Comparison of ENCODE assay signal across 15 cellular contexts in the genomic region with DNA sequence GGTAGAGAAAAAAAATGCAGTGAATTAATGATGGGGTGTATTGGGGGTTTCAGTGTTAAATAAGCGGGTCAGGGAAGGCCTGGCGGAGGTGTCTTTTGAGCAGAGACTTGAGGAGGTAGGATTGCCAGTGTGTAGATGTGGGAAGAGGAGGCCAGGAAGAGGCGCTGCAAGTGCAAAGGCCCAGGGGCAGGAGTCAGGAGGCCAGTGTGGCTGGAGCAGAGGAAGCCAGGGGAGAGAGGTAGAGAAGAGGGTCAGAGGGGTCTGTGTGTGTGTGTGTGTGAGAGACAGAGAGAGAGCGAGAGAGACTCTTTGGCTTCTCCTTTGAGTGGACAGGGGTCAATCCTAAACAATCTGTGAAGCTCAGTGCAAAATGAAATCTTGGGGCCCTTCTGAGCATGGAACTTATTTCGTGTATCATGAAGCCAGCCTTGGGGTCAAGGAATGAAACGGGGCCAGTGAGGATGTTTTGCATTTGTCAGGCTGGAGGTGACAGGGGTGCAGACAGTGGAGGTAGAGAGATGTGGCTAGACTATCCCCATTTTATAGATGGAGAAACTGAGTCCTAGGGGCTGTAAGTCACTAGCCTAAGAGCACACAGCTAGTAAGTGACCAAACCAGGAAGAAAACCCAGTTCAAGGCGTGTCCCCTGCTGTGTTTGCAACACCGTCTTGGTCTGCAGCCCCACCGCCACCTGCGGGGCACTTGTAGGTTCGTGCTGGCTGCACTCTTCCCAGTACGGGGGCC. TPM values are rescaled to one million over a fixed set of nuclear protein-coding genes. Genes with fewer than 3 reads are reported as not detected.
DNase-seq lines count a peak whose midpoint lies in the region; TF ChIP-seq lines count a peak whose summit lies in the region.
"Had no signal": no experiment of that assay in that cellular context is flagged by ENCODE, and none has a peak within 500 bp of the region (broad histone marks: within the 10 kb centered on the region; RNA-seq: fewer than 3 reads in every experiment).

No MANE protein-coding gene starts in this region.

- CTCF ChIA-PET in HEK293 (lab: Yijun Ruan, JAX) = interaction anchor here (1.0 to 12.1 kb wide), 4 partner anchors 11 to 400 kb away, joined by 4 to 193 read pairs (median 62); a partner anchor contains a TSS

- no peak overlapping the region for H2AFZ ChIP-seq in neural progenitor cell (replicated peaks)

- peak overlapping the region; percentile 13 for H3K4me3 Mint-ChIP-seq in endothelial cell (ENCODE audit: unreplicated experiment)
- H3K4me3 Mint-ChIP-seq in neural progenitor cell = peak overlapping the region; percentile 9
- H3K4me3 Mint-ChIP-seq: CD4-positive, CD25-positive, alpha-beta regulatory T cell had no signal

- H3K9me3 ChIP-seq in HEK293 (ENCODE audit: control insufficient read depth, insufficient read depth, low read depth, low read length) (no peaks in the 10 kb centered on the region), neural progenitor cell (ENCODE audit: low read depth) (no peaks in the 10 kb centered on the region), esophagus squamous epithelium (no peaks in the 10 kb centered on the region)

- H3K27ac Mint-ChIP-seq in endothelial cell (ENCODE audit: unreplicated experiment) = peak overlapping the region; percentile 4
- no peak overlapping the region for H3K27ac Mint-ChIP-seq in neural progenitor cell

- POLR2A ChIA-PET in HEK293 (lab: Yijun Ruan, JAX) = no interaction called here

- H3K27me3 Mint-ChIP-seq in endothelial cell (ENCODE audit: unreplicated experiment) (peaks cover 4% of the 10 kb centered on the region), neural progenitor cell (ENCODE audit: insufficient read depth, low read depth) (peaks cover 18% of the 10 kb centered on the region)

- no peaks in the 10 kb centered on the region for H4K20me1 ChIP-seq in neural progenitor cell (ENCODE audit: low read depth)

- no peak overlapping the region for H3K27ac ChIP-seq in HEK293 (ENCODE audit: extremely low read depth, low read depth, low read length)
- no peak overlapping the region for H3K27ac ChIP-seq in neural progenitor cell
- H3K27ac ChIP-seq in esophagus squamous epithelium = no peak overlapping the region

- H3K9ac ChIP-seq in neural progenitor cell = no peak overlapping the region

- H3K27me3 ChIP-seq in neural progenitor cell (no peaks in the 10 kb centered on the region), esophagus squamous epithelium (peaks cover 0 to 4% (median 0%) of the 10 kb centered on the region in 4 donors)

- H3K4me1 ChIP-seq in HEK293 (ENCODE audit: control insufficient read depth, insufficient read depth, low read length) (peaks cover 32% of the 10 kb centered on the region), neural progenitor cell (peaks cover 42% of the 10 kb centered on the region), esophagus squamous epithelium (peaks cover 11 to 33% (median 13%) of the 10 kb centered on the region in 3 donors)

- 0 out of 2 replicates have a peak, but pooled peaks have one; percentile 8 for TF ChIP-seq RAD21 in Ishikawa (IDR thresholded peaks at IDR 0.05; ENCODE audit: low read depth)

- 73 to 80% methylated on average over 12 of the region's 12 CpGs for WGBS in esophagus squamous epithelium, 2 donors

- peak; percentile 59; the same call in 1 of the 2 replicates for TF ChIP-seq EP300 in Ishikawa (IDR thresholded peaks at IDR 0.05; ENCODE audit: borderline replicate concordance)

- TF ChIP-seq CTCF in HEK293 (tag by site-specific recombination; IDR thresholded peaks at IDR 0.05) (no peak), endothelial cell (IDR thresholded peaks at IDR 0.05; ENCODE audit: unreplicated experiment) (no peak), neural progenitor cell (IDR thresholded peaks at IDR 0.05) (no peak), esophagus squamous epithelium (IDR thresholded peaks at IDR 0.05) (no peak)

- peaks cover 21% of the 10 kb centered on the region for H3F3A ChIP-seq in neural progenitor cell (ENCODE audit: low read depth)

- H3K4me3 ChIP-seq in HEK293 (ENCODE audit: low read depth, low read length) (no peak overlapping the region), neural progenitor cell (no peak overlapping the region), esophagus squamous epithelium (no peak overlapping the region)

- H3K9me3 Mint-ChIP-seq in endothelial cell (ENCODE audit: unreplicated experiment) = no peaks in the 10 kb centered on the region
- no peaks in the 10 kb centered on the region for H3K9me3 Mint-ChIP-seq in neural progenitor cell

- no peaks in the 10 kb centered on the region for H3K79me2 ChIP-seq in neural progenitor cell (ENCODE audit: low read depth)

- DNase-seq in endothelial cell (ENCODE audit: low spot score) (no peak), neural progenitor cell (ENCODE audit: low spot score) (no peak), GF-D8 (lab: John Stamatoyannopoulos, UW) (no peak), esophagus squamous epithelium (lab: John Stamatoyannopoulos, UW) (no peak)
- no peak for DNase-seq in stimulated activated CD4-positive, alpha-beta T cell treated with anti-CD3 and anti-CD28 coated beads, Interleukin-4, amount 100 ng/mL, for 1 hour
- DNase-seq: CD4-positive, CD25-positive, alpha-beta regulatory T cell; EL; MV-4-11; NCI-H1694; NCI-H446; OCI-M1; Right ventricle myocardium superior had no signal

- no peak overlapping the region for H3K4me2 ChIP-seq in neural progenitor cell

- TF ChIP-seq POLR2A in esophagus squamous epithelium (IDR thresholded peaks at IDR 0.05) = no peak

- H3K36me3 ChIP-seq in HEK293 (ENCODE audit: control insufficient read depth in 2 of 2, insufficient read depth in 1 of 2, low read length in 2 of 2) = no peaks in the 10 kb centered on the region
- no peaks in the 10 kb centered on the region for H3K36me3 ChIP-seq in neural progenitor cell
- H3K36me3 ChIP-seq in esophagus squamous epithelium = no peaks in the 10 kb centered on the region

- intact Hi-C loops in esophagus squamous epithelium (cut with DNase I) = no loop called here

- peaks cover 3% of the 10 kb centered on the region for H3K4me1 Mint-ChIP-seq in endothelial cell (ENCODE audit: unreplicated experiment)
- H3K4me1 Mint-ChIP-seq in neural progenitor cell = peaks cover 38% of the 10 kb centered on the region

- H3K36me3 Mint-ChIP-seq in endothelial cell (ENCODE audit: low read depth, unreplicated experiment) = peaks cover 4% of the 10 kb centered on the region
- H3K36me3 Mint-ChIP-seq in neural progenitor cell = no peaks in the 10 kb centered on the region
- H3K36me3 Mint-ChIP-seq: CD4-positive, CD25-positive, alpha-beta regulatory T cell had no signal

TF ChIP-seq in HEK293, 187 proteins besides CTCF, POLR2A, EP300 and RAD21:
- peak; percentile 96 for TF ChIP-seq ZNF623 (tag by site-specific recombination; IDR thresholded peaks at IDR 0.05)
- peak; percentile 29; the same call in 1 of the 2 replicates for TF ChIP-seq SCRT2 (tag by site-specific recombination; IDR thresholded peaks at IDR 0.05)
- no peak for TF ChIP-seq ZNF558 (tag by site-specific recombination; IDR thresholded peaks at IDR 0.05)

TF ChIP-seq in Ishikawa, 13 proteins besides CTCF, POLR2A, EP300 and RAD21:
- TF ChIP-seq TAF1 (IDR thresholded peaks at IDR 0.05; ENCODE audit: low read depth) (no peak), CEBPB (IDR thresholded peaks at IDR 0.05) (no peak), FOXM1 (IDR thresholded peaks at IDR 0.05; ENCODE audit: borderline replicate concordance, low read depth) (no peak), ZBTB7A (IDR thresholded peaks at IDR 0.05; ENCODE audit: low read depth) (no peak), TCF12 (IDR thresholded peaks at IDR 0.05; ENCODE audit: low read depth) (peak; percentile 40; the same call in 1 of the 2 replicates), EGR1 (IDR thresholded peaks at IDR 0.05) (no peak)
- TF ChIP-seq, protein P1, sequence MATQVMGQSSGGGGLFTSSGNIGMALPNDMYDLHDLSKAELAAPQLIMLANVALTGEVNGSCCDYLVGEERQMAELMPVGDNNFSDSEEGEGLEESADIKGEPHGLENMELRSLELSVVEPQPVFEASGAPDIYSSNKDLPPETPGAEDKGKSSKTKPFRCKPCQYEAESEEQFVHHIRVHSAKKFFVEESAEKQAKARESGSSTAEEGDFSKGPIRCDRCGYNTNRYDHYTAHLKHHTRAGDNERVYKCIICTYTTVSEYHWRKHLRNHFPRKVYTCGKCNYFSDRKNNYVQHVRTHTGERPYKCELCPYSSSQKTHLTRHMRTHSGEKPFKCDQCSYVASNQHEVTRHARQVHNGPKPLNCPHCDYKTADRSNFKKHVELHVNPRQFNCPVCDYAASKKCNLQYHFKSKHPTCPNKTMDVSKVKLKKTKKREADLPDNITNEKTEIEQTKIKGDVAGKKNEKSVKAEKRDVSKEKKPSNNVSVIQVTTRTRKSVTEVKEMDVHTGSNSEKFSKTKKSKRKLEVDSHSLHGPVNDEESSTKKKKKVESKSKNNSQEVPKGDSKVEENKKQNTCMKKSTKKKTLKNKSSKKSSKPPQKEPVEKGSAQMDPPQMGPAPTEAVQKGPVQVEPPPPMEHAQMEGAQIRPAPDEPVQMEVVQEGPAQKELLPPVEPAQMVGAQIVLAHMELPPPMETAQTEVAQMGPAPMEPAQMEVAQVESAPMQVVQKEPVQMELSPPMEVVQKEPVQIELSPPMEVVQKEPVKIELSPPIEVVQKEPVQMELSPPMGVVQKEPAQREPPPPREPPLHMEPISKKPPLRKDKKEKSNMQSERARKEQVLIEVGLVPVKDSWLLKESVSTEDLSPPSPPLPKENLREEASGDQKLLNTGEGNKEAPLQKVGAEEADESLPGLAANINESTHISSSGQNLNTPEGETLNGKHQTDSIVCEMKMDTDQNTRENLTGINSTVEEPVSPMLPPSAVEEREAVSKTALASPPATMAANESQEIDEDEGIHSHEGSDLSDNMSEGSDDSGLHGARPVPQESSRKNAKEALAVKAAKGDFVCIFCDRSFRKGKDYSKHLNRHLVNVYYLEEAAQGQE (IDR thresholded peaks at IDR 0.05; ENCODE audit: low read depth) = no peak

RNA-seq across cellular contexts. Expression of a gene that starts 9.7 kb away (rescaled TPM):
- total RNA-seq in endothelial cell (ENCODE audit: unreplicated experiment) (not detected), neural progenitor cell (ENCODE audit: low replicate concordance) (2.9 and 4.6 TPM in 2 replicates), esophagus squamous epithelium (1 to 10 TPM in 2 of 4 donors, under 1 TPM in 1, not detected in 1; 0.75 to 5.5 (median 1.7) TPM)
- total RNA-seq: CD4-positive, CD25-positive, alpha-beta regulatory T cell; SK-MEL-5 had no signal

RNA-seq across cellular contexts. Expression of a gene that starts 32.5 kb away (rescaled TPM):
- total RNA-seq in endothelial cell (ENCODE audit: unreplicated experiment) = 105 TPM
- total RNA-seq in neural progenitor cell (ENCODE audit: low replicate concordance) = 31.8 and 53.4 TPM in 2 replicates
- total RNA-seq in esophagus squamous epithelium = 10 to 100 TPM; 37.7 to 47.2 (median 42.3) TPM

RNA-seq across cellular contexts. Expression of a gene that starts 44.9 kb away (rescaled TPM):
- total RNA-seq in endothelial cell (ENCODE audit: unreplicated experiment) (54.9 TPM), neural progenitor cell (ENCODE audit: low replicate concordance) (47.7 and 95.9 TPM in 2 replicates), esophagus squamous epithelium (10 to 100 TPM in 3 of 4 donors, 1 to 10 TPM in 1; 7.8 to 36.8 (median 13.7) TPM)

RNA-seq across cellular contexts. Expression of a gene that starts 47.4 kb away (rescaled TPM):
- total RNA-seq in endothelial cell (ENCODE audit: unreplicated experiment) (not detected), neural progenitor cell (ENCODE audit: low replicate concordance) (not detected in 2 replicates), esophagus squamous epithelium (not detected)
- total RNA-seq: CD4-positive, CD25-positive, alpha-beta regulatory T cell; Right ventricle myocardium superior; SK-MEL-5 had no signal
